Comparison of ENCODE assay signal across 28 cellular contexts in the genomic region with DNA sequence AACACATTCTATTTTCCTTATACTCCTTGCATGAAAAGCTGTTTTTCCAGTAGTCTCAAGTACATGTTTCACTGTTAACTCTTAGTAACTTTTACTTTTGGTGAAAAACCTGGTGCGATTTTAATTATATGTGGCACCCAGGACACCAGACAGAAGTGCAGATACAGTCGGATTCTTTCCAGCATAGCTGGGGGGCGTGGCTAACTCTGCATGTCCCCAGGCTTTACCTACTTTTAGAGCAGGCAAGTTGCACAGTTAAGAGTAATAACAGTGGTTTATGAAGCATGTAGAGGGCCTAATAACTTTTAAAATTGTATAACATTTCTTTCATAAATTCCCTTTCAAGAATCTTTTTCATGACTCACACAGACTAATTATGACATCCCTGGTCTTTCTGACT.
"Had no signal": no experiment of that assay in that cellular context is flagged by ENCODE, and none has a peak within 500 bp of the region (broad histone marks: within the 10 kb centered on the region; RNA-seq: fewer than 3 reads in every experiment).

No MANE protein-coding gene starts in this region.

- H3K4me1 ChIP-seq: colonic mucosa, pancreas, prostate gland had no signal

- H3K27ac ChIP-seq: colonic mucosa, epithelial cell of prostate, esophagus squamous epithelium, pancreas, prostate gland, upper lobe of right lung had no signal

- H3K4me3 ChIP-seq: colonic mucosa, esophagus squamous epithelium, pancreas, prostate gland, upper lobe of right lung had no signal

- H3K27me3 ChIP-seq: colonic mucosa, esophagus squamous epithelium, pancreas, upper lobe of right lung had no signal

- DNase-seq: activated CD4-positive, alpha-beta T cell treated with anti-CD3 and anti-CD28 coated beads for 36 hours; activated CD4-positive, CD25-positive, alpha-beta regulatory T cell; activated CD8-positive, alpha-beta memory T cell treated with anti-CD3 and anti-CD28 coated beads, Interleukin-2, amount 10 ng/mL, durations not matched to agents 7 days and 5 days; activated CD8-positive, alpha-beta T cell treated with anti-CD3 and anti-CD28 coated beads, Interleukin-2, amount 10 ng/mL, durations not matched to agents 7 days and 5 days; activated naive CD4-positive, alpha-beta T cell; activated T-cell treated with anti-CD3 and anti-CD28 coated beads, Interleukin-2, amount 50 U/mL, for 48 hours; anterior cingulate cortex; colonic mucosa; effector CD8-positive, alpha-beta T cell; esophagus squamous epithelium; glutamatergic neuron; islet precursor cell; mammary epithelial cell; midbrain; naive thymus-derived CD4-positive, alpha-beta T cell; pancreas; retina; small intestine; stimulated activated CD4-positive, alpha-beta T cell treated with anti-CD3 and anti-CD28 coated beads, Interleukin-4, amount 100 ng/mL, for 4 hours; stimulated activated CD8-positive, alpha-beta memory T cell treated with anti-CD3 and anti-CD28 coated beads, Interleukin-4, amount 100 ng/mL, for 48 hours; stimulated activated naive CD8-positive, alpha-beta T cell treated with anti-CD3 and anti-CD28 coated beads, Interleukin-15, amount 100 ng/mL, for 72 hours; substantia nigra; upper lobe of right lung had no signal

- H3K9me3 ChIP-seq: colonic mucosa, esophagus squamous epithelium, pancreas, prostate gland, upper lobe of right lung had no signal

- ATAC-seq: activated CD4-positive, alpha-beta T cell treated with anti-CD3 and anti-CD28 coated beads for 36 hours; activated CD8-positive, alpha-beta memory T cell treated with anti-CD3 and anti-CD28 coated beads, Interleukin-2, amount 10 ng/mL, durations not matched to agents 7 days and 5 days; activated CD8-positive, alpha-beta T cell treated with anti-CD3 and anti-CD28 coated beads, Interleukin-2, amount 10 ng/mL, durations not matched to agents 7 days and 5 days; activated naive CD4-positive, alpha-beta T cell treated with anti-CD3 and anti-CD28 coated beads, Interleukin-2, amount 50 U/mL, for 72 hours; naive thymus-derived CD4-positive, alpha-beta T cell; pancreas; sciatic nerve; stimulated activated memory B cell treated with anti-CD40 and anti-IgM and Interleukin-4, amounts not matched to agents 10 μg/mL and 1 μg/mL and 100 μg/mL, for 72 hours; stimulated activated naive CD8-positive, alpha-beta T cell treated with anti-CD3 and anti-CD28 coated beads, Interleukin-15, amount 100 ng/mL, for 72 hours; upper lobe of right lung had no signal

- H3K36me3 ChIP-seq: colonic mucosa, esophagus squamous epithelium, pancreas, prostate gland, upper lobe of right lung had no signal
